In the genomic region with DNA sequence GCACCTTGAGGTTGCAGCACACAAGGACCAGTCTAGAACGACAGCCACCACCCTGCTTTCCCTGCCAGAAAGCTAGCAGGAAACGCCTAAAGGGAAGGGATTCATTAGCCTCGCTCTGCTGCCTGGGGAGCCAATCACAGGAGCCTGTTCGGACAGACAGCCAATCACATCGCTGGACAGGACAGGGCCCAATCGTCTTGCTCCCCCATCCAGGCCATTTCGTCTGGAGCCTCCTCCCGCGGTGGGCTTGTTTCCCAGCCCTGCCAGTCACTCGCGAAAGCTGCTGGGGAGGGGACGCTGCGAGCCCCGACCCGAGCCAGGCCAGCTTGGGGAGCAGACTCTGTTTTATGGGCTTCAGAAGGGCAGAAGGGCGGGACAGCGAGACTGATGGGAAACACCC, we compare ENCODE assay signal across 8 cellular contexts.
DNase-seq lines count a peak whose midpoint lies in the region; ATAC-seq and TF ChIP-seq lines count a peak whose summit lies in the region.

No MANE protein-coding gene starts in this region.

- DNase-seq in Ammon's horn (ENCODE audit: low spot score): peak; percentile 97
- peak; percentile 93 for DNase-seq in NCI-H2171 treated with DMSO at 0.1 percent for 48 hours (lab: John Stamatoyannopoulos, UW)
- peak; percentile 90 to 97 (median 94) for DNase-seq in dorsolateral prefrontal cortex
- DNase-seq in left lung: peak in 1 of 2 donors; percentile 76
- DNase-seq in thoracic aorta (ENCODE audit: low spot score): peak; percentile 33
- DNase-seq in DMS114 treated with DMSO at 0.1 percent for 48 hours (lab: John Stamatoyannopoulos, UW; ENCODE audit: unreplicated experiment): no peak

- no peaks in the 10 kb centered on the region for H3K36me3 ChIP-seq in left lung
- no peaks in the 10 kb centered on the region for H3K36me3 ChIP-seq in thoracic aorta

- H3K9me3 ChIP-seq in left lung (no peaks in the 10 kb centered on the region), thoracic aorta (no peaks in the 10 kb centered on the region)

- H3K27me3 ChIP-seq in dorsolateral prefrontal cortex (no peaks in the 10 kb centered on the region), left lung (no peaks in the 10 kb centered on the region), thoracic aorta (replicated peaks; ENCODE audit: insufficient read depth) (no peaks in the 10 kb centered on the region)

- intact Hi-C loops in dorsolateral prefrontal cortex (cut with DNase I) (loop anchor here in 1 of 2 donors (5.0 kb wide), 1 partner anchor 81 kb away; the partner anchor contains the start of gene NCAM1), left lung (cut with DNase I) (no loop called here)

- H3K4me3 ChIP-seq in dorsolateral prefrontal cortex: peak overlapping the region in 58 of 59 donors; percentile 20 to 69 (median 56)
- peak overlapping the region in 1 of 2 donors; percentile 5 for H3K4me3 ChIP-seq in left lung
- peak overlapping the region; percentile 71 for H3K4me3 ChIP-seq in thoracic aorta

- peak overlapping the region; percentile 26 to 95 (median 87) for H3K27ac ChIP-seq in dorsolateral prefrontal cortex
- H3K27ac ChIP-seq in left lung: no peak overlapping the region
- H3K27ac ChIP-seq in thoracic aorta: peak overlapping the region; percentile 64 to 72

- TF ChIP-seq CTCF in dorsolateral prefrontal cortex (IDR thresholded peaks at IDR 0.05 in 54 of 56, conservative IDR thresholded peaks at IDR 0.05 in 2 of 56; ENCODE audit: low read depth in 1 of 56, partially characterized antibody in 56 of 56) (peak in 6 of 56 donors; percentile 6 to 27 (median 14)), left lung (IDR thresholded peaks at IDR 0.05) (no peak), thoracic aorta (IDR thresholded peaks at IDR 0.05) (no peak)

- H3K4me1 ChIP-seq in left lung: no peaks in the 10 kb centered on the region
- peaks cover 9 to 36% of the 10 kb centered on the region in 2 donors for H3K4me1 ChIP-seq in thoracic aorta (ENCODE audit: control insufficient read depth in 1 of 2, low read depth in 2 of 2)

- ATAC-seq in left lung (peak; percentile 83), thoracic aorta (ENCODE audit: insufficient number of reproducible peaks, low FRiP score, low read depth) (peak; percentile 63), HG03045 (IDR thresholded peaks at IDR 0.05; ENCODE audit: unreplicated experiment) (no peak), HG02840 (IDR thresholded peaks at IDR 0.05; ENCODE audit: low FRiP score, unreplicated experiment) (no peak)

Comparison
In these comparisons a context has a peak if more than half of its experiments do, and no peak if none do; other contexts are left out.
1. H3K27ac ChIP-seq: peak in dorsolateral prefrontal cortex (59 of 59) and thoracic aorta (2 of 2); none in left lung (0 of 2).
2. ATAC-seq: peak in left lung (single experiment) and thoracic aorta (single experiment); none in HG03045 (single experiment) and HG02840 (single experiment).